Comparison of ENCODE assay signal across 1 cellular context in genomic region chr6:32146687-32147086, GRCh38.
TF ChIP-seq lines count a peak whose summit lies in the region.

No MANE protein-coding gene starts in this region.

TF ChIP-seq in WTC11, 78 proteins besides CTCF, POLR2A, EP300 and RAD21 (continued from another document):
- peak; percentile 55 for TF ChIP-seq PRDM15 (CRISPR knock-in tag; IDR thresholded peaks at IDR 0.05)
